34 cellular contexts compared by ENCODE assay signal in the genomic region with DNA sequence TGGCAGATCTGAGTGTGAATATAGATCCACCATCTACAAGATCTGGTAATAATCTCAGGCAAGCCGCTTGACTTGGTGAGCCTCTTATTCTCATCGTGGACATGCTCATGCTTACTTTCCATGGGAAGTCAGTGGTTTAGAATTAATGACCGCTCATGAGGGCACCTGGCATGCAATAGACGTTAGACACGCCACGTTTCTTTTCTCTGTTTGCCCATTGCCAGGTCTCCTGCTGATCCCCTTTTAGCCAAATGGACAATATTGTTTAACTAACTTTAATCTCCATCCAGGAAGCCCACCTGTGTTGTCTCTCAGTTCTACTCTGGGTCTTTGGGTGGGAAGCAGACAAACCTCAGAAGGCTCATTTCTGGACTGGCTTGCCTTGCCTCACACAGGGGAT.
"Had no signal": no experiment of that assay in that cellular context is flagged by ENCODE, and none has a peak within 500 bp of the region (broad histone marks: within the 10 kb centered on the region; RNA-seq: fewer than 3 reads in every experiment).

No MANE protein-coding gene starts in this region.

- H3K27ac Mint-ChIP-seq: activated CD8-positive, alpha-beta T cell treated with anti-CD3 and anti-CD28 coated beads for 36 hours; activated naive CD8-positive, alpha-beta T cell treated with anti-CD3 and anti-CD28 coated beads for 36 hours; activated T-cell treated with anti-CD3 and anti-CD28 coated beads, Interleukin-2, amount 50 U/mL, for 72 hours; activated T-helper 17 cell treated with anti-CD3 and anti-CD28 coated beads, Interleukin-2, amount 50 U/mL, for 72 hours; IgD-negative memory B cell had no signal

- H3K4me1 Mint-ChIP-seq: activated naive CD8-positive, alpha-beta T cell treated with anti-CD3 and anti-CD28 coated beads for 36 hours; activated T-helper 17 cell treated with anti-CD3 and anti-CD28 coated beads, Interleukin-2, amount 50 U/mL, for 72 hours; IgD-negative memory B cell had no signal

- H3K27ac ChIP-seq: brain microvascular endothelial cell, cardiac muscle cell, WERI-Rb-1 had no signal

- ATAC-seq: activated CD8-positive, alpha-beta T cell treated with anti-CD3 and anti-CD28 coated beads for 36 hours; activated T-cell treated with anti-CD3 and anti-CD28 coated beads, Interleukin-2, amount 50 U/mL, for 72 hours; activated T-helper 17 cell treated with anti-CD3 and anti-CD28 coated beads, Interleukin-2, amount 50 U/mL, for 72 hours had no signal

- DNase-seq: activated CD4-positive, alpha-beta T cell treated with anti-CD3 and anti-CD28 coated beads for 1 hour; activated CD4-positive, alpha-beta T cell treated with anti-CD3 and anti-CD28 coated beads for 48 hours; activated CD4-positive, CD25-positive, alpha-beta regulatory T cell; activated CD8-positive, alpha-beta T cell treated with anti-CD3 and anti-CD28 coated beads for 36 hours; activated effector memory CD4-positive, alpha-beta T cell treated with anti-CD3 and anti-CD28 coated beads, Interleukin-2, amount 50 U/mL, for 16 hours; activated naive CD4-positive, alpha-beta T cell; activated naive CD4-positive, alpha-beta T cell treated with anti-CD3 and anti-CD28 coated beads, Interleukin-2, amount 50 U/mL, for 16 hours; activated naive CD8-positive, alpha-beta T cell treated with anti-CD3 and anti-CD28 coated beads for 36 hours; activated T-cell treated with anti-CD3 and anti-CD28 coated beads, Interleukin-2, amount 50 U/mL, for 1 hour; activated T-cell treated with anti-CD3 and anti-CD28 coated beads, Interleukin-2, amount 50 U/mL, for 72 hours; amniotic stem cell; aorta; brain microvascular endothelial cell; Kasumi-1; KG1; MM.1S; MV-4-11; NCI-H1694 treated with DMSO at 0.1 percent for 48 hours; NCI-H2029; NCI-H2107; NCI-H2171; NCI-H510A; NCI-H526; Right ventricle myocardium superior; RPMI8226; SW 1271; T-helper 1 cell; T-helper 2 cell; T-helper 9 cell; WERI-Rb-1 had no signal

- H3K4me3 Mint-ChIP-seq: activated CD8-positive, alpha-beta T cell treated with anti-CD3 and anti-CD28 coated beads for 36 hours; activated naive CD8-positive, alpha-beta T cell treated with anti-CD3 and anti-CD28 coated beads for 36 hours; activated T-cell treated with anti-CD3 and anti-CD28 coated beads, Interleukin-2, amount 50 U/mL, for 72 hours; activated T-helper 17 cell treated with anti-CD3 and anti-CD28 coated beads, Interleukin-2, amount 50 U/mL, for 72 hours; central memory CD8-positive, alpha-beta T cell; IgD-negative memory B cell had no signal

- H3K9me3 Mint-ChIP-seq: activated CD8-positive, alpha-beta T cell treated with anti-CD3 and anti-CD28 coated beads for 36 hours; activated naive CD8-positive, alpha-beta T cell treated with anti-CD3 and anti-CD28 coated beads for 36 hours; activated T-cell treated with anti-CD3 and anti-CD28 coated beads, Interleukin-2, amount 50 U/mL, for 72 hours; activated T-helper 17 cell treated with anti-CD3 and anti-CD28 coated beads, Interleukin-2, amount 50 U/mL, for 72 hours; central memory CD8-positive, alpha-beta T cell; IgD-negative memory B cell had no signal

- H3K27me3 Mint-ChIP-seq: activated CD8-positive, alpha-beta T cell treated with anti-CD3 and anti-CD28 coated beads for 36 hours; activated naive CD8-positive, alpha-beta T cell treated with anti-CD3 and anti-CD28 coated beads for 36 hours; activated T-helper 17 cell treated with anti-CD3 and anti-CD28 coated beads, Interleukin-2, amount 50 U/mL, for 72 hours; central memory CD8-positive, alpha-beta T cell had no signal

- H3K36me3 Mint-ChIP-seq: activated naive CD8-positive, alpha-beta T cell treated with anti-CD3 and anti-CD28 coated beads for 36 hours; IgD-negative memory B cell had no signal
